7 cellular contexts compared by ENCODE assay signal in genomic region chr17:76700627-76701470, GRCh38. TPM values are rescaled to one million over a fixed set of nuclear protein-coding genes. Genes with fewer than 3 reads are reported as not detected.
DNase-seq lines count a peak whose midpoint lies in the region; ATAC-seq, FAIRE-seq and TF ChIP-seq lines count a peak whose summit lies in the region.

No MANE protein-coding gene starts in this region.

- no peaks in the 10 kb centered on the region for H3K9me3 ChIP-seq in HUES64 (ENCODE audit: insufficient read depth, low read depth, low read length)
- H3K9me3 ChIP-seq in adrenal gland (replicated peaks in 1 of 3): no peaks in the 10 kb centered on the region
- no peaks in the 10 kb centered on the region for H3K9me3 ChIP-seq in small intestine (ENCODE audit: control insufficient read depth, low read depth)

- no peak overlapping the region for H3K27ac ChIP-seq in HUES64 (ENCODE audit: low read depth, low read length)
- peak overlapping the region; percentile 78 to 99 (median 92) for H3K27ac ChIP-seq in adrenal gland
- peak overlapping the region; percentile 44 to 84 for H3K27ac ChIP-seq in small intestine (ENCODE audit: low read depth in 1 of 2, low read length in 1 of 2)

- WGBS in HUES64: 47% methylated on average over 31 of the region's 32 CpGs
- WGBS in adrenal gland, 4 donors: 16 to 22% (median 20%) methylated on average over 31 to 32 of the region's 32 CpGs
- WGBS in small intestine, 3 donors: 54 to 68% (median 66%) methylated on average over 31 to 32 of the region's 32 CpGs

- FAIRE-seq in small intestine (lab: Jason Lieb, UNC): no peak

- ATAC-seq in GM21786 (IDR thresholded peaks at IDR 0.05; ENCODE audit: unreplicated experiment): no peak

- no peaks in the 10 kb centered on the region for H3K36me3 ChIP-seq in HUES64 (ENCODE audit: insufficient read depth, low read length)
- no peaks in the 10 kb centered on the region for H3K36me3 ChIP-seq in adrenal gland (replicated peaks in 1 of 2)
- H3K36me3 ChIP-seq in small intestine (ENCODE audit: control insufficient read depth in 2 of 2, insufficient read depth in 2 of 2, low read length in 2 of 2): no peaks in the 10 kb centered on the region

- intact Hi-C loops in adrenal gland (cut with DNase I): no loop called here

- no peak overlapping the region for H3K4me3 ChIP-seq in HUES64 (ENCODE audit: low read length)
- peak overlapping the region in 1 of 4 donors; percentile 37 for H3K4me3 ChIP-seq in adrenal gland
- no peak overlapping the region for H3K4me3 ChIP-seq in small intestine (ENCODE audit: low read depth in 1 of 2, low read length in 2 of 2)

- peaks cover 30% of the 10 kb centered on the region for H3K4me1 ChIP-seq in HUES64 (ENCODE audit: insufficient read depth, low read length)
- H3K4me1 ChIP-seq in adrenal gland (replicated peaks in 1 of 2): peaks cover 75 to 89% of the 10 kb centered on the region in 2 donors
- H3K4me1 ChIP-seq in small intestine (ENCODE audit: control insufficient read depth in 2 of 2, insufficient read depth in 1 of 2, low read depth in 1 of 2, low read length in 1 of 2): no peaks in the 10 kb centered on the region

- DNase-seq in adrenal gland: peak; percentile 67 to 88 (median 81)
- peak; percentile 68 for DNase-seq in iPS-NIHi11 (ENCODE audit: low spot score)
- no peak for DNase-seq in small intestine
- DNase-seq in activated gamma-delta T cell (lab: John Stamatoyannopoulos, UW): no peak
- DNase-seq in ecto neural progenitor cell (ENCODE audit: low spot score): no peak

- no peak for TF ChIP-seq CTCF in adrenal gland (IDR thresholded peaks at IDR 0.05)

- H3K27me3 ChIP-seq in HUES64 (ENCODE audit: insufficient read depth, low read length): no peaks in the 10 kb centered on the region
- H3K27me3 ChIP-seq in adrenal gland: no peaks in the 10 kb centered on the region
- H3K27me3 ChIP-seq in small intestine (ENCODE audit: control insufficient read depth in 2 of 2, insufficient read depth in 2 of 2, low read length in 2 of 2): no peaks in the 10 kb centered on the region

- TF ChIP-seq POLR2A in adrenal gland (IDR thresholded peaks at IDR 0.05): peak; percentile 15 to 84

- H3K9ac ChIP-seq in HUES64 (ENCODE audit: low read depth, low read length): 0 out of 2 replicates have a peak overlapping the region, but pooled peaks have one; percentile 17

RNA-seq across cellular contexts. Expression of gene MXRA7, which starts 9.9 kb away (rescaled TPM):
- 15.6 TPM for polyA plus RNA-seq in HUES64 (2013, experiment 1 of 2)
- polyA plus RNA-seq in HUES64 (2013, experiment 2 of 2): 19.8 TPM
- total RNA-seq in adrenal gland: 100 to 1,000 TPM; 200 to 541 (median 356) TPM
- polyA plus RNA-seq in adrenal gland (100 to 1,000 TPM in 2 of 3 donors, 10 to 100 TPM in 1; 81.5 to 573 (median 167) TPM), small intestine (10 to 100 TPM in 2 of 3 donors, 1 to 10 TPM in 1; 3.1 to 40.1 (median 20.0) TPM)

RNA-seq across cellular contexts. Expression of gene JMJD6, which starts 25.6 kb away (rescaled TPM):
- polyA plus RNA-seq in HUES64 (2013, experiment 1 of 2): 11.5 TPM
- 10.5 TPM for polyA plus RNA-seq in HUES64 (2013, experiment 2 of 2)
- 100 to 1,000 TPM in 1 of 8 donors, 10 to 100 TPM in 7; 23.5 to 105 (median 36.3) TPM for total RNA-seq in adrenal gland
- polyA plus RNA-seq in adrenal gland (10 to 100 TPM; 53.7 to 66.9 (median 58.8) TPM), small intestine (10 to 100 TPM; 24.2 to 56.6 (median 51.1) TPM)

RNA-seq across cellular contexts. Expression of gene METTL23, which starts 25.8 kb away (rescaled TPM):
- polyA plus RNA-seq in HUES64 (2013, experiment 1 of 2): 23.4 TPM
- 31.4 TPM for polyA plus RNA-seq in HUES64 (2013, experiment 2 of 2)
- 10 to 100 TPM; 24.6 to 91.5 (median 37.7) TPM for total RNA-seq in adrenal gland
- 10 to 100 TPM; 48.0 to 84.9 (median 54.5) TPM for polyA plus RNA-seq in adrenal gland
- polyA plus RNA-seq in small intestine: 10 to 100 TPM; 28.8 to 37.8 (median 37.6) TPM

RNA-seq across cellular contexts. Expression of gene SRSF2, which starts 36.3 kb away (rescaled TPM):
- 413 TPM for polyA plus RNA-seq in HUES64 (2013, experiment 1 of 2)
- polyA plus RNA-seq in HUES64 (2013, experiment 2 of 2): 341 TPM
- 100 to 1,000 TPM; 115 to 242 (median 212) TPM for total RNA-seq in adrenal gland
- 100 to 1,000 TPM; 103 to 269 (median 151) TPM for polyA plus RNA-seq in adrenal gland
- polyA plus RNA-seq in small intestine: 100 to 1,000 TPM; 113 to 200 (median 114) TPM

RNA-seq across cellular contexts. Expression of gene MFSD11, which starts 37.1 kb away (rescaled TPM):
- polyA plus RNA-seq in HUES64 (2013, experiment 1 of 2): 14.2 TPM
- 13.1 TPM for polyA plus RNA-seq in HUES64 (2013, experiment 2 of 2)
- 10 to 100 TPM; 24.2 to 50.0 (median 31.8) TPM for total RNA-seq in adrenal gland
- 10 to 100 TPM in 2 of 3 donors, 1 to 10 TPM in 1; 9.4 to 20.4 (median 11.8) TPM for polyA plus RNA-seq in adrenal gland
- polyA plus RNA-seq in small intestine: 10 to 100 TPM in 2 of 3 donors, 1 to 10 TPM in 1; 8.3 to 20.0 (median 10.5) TPM

Comparison
In these comparisons a context has a peak if more than half of its experiments do, and no peak if none do; other contexts are left out.
1. DNase-seq: peak in adrenal gland (7 of 7) and iPS-NIHi11 (single experiment); none in small intestine (single experiment), activated gamma-delta T cell (single experiment) and ecto neural progenitor cell (single experiment).